ENCODE assay signal across 8 cellular contexts in genomic region chr9:129175825-129176633, GRCh38. TPM values are rescaled to one million over a fixed set of nuclear protein-coding genes. Genes with fewer than 3 reads are reported as not detected.
A peak's percentile ranks its signal among the peaks of the same experiment; 100 is the strongest.
DNase-seq lines count a peak whose midpoint lies in the region; ATAC-seq, FAIRE-seq and TF ChIP-seq lines count a peak whose summit lies in the region.

No MANE protein-coding gene starts in this region.

- no peak for TF ChIP-seq RAD21 in HepG2 (CRISPR knock-in tag; IDR thresholded peaks at IDR 0.05)

- peaks cover 12 to 49% of the 10 kb centered on the region in 2 experiments for H3K27me3 ChIP-seq in HepG2 (ENCODE audit: control insufficient read depth in 1 of 2, insufficient read depth in 2 of 2, low read length in 2 of 2)

- in situ Hi-C loops in HepG2 (cut with HindIII; ENCODE audit: extremely low pct_ligation_motif_present, low pct_unique_long_range_greater_than_20kb), result loop anchor here (5.0 to 10.0 kb wide), 3 partner anchors 34 to 439 kb away; no protein-coding TSS in a partner anchor

- H3K4me2 ChIP-seq in HepG2 (ENCODE audit: low read depth, low read length), result peak overlapping the region; percentile 94

- no peaks in the 10 kb centered on the region for H3K9me3 Mint-ChIP-seq in activated CD4-positive, alpha-beta T cell treated with anti-CD3 and anti-CD28 coated beads, Interleukin-2, amount 10 ng/mL, durations not matched to agents 7 days and 5 days

- TF ChIP-seq EP300 in HepG2 (IDR thresholded peaks at IDR 0.05; ENCODE audit: low read depth in 2 of 2, low read length in 2 of 2), result 0 out of 4 replicates have a peak, but pooled peaks of 1 of the 2 experiments have one; percentile 42
- TF ChIP-seq EP300 in HepG2 (CRISPR knock-in tag; IDR thresholded peaks at IDR 0.05; ENCODE audit: borderline replicate concordance), result no peak

- POLR2A ChIA-PET in activated CD4-positive, alpha-beta T cell treated with anti-CD3 and anti-CD28 coated beads, Interleukin-2, amount 10 ng/mL, durations not matched to agents 7 days and 5 days (lab: Charles Lee), result no interaction called here
- POLR2A ChIA-PET in HepG2 (lab: Yijun Ruan, JAX), result interaction anchor here (0.8 to 5.6 kb wide), 7 partner anchors 36 to 450 kb away, joined by 3 to 55 read pairs (median 11); partner anchors contain the start of gene NTMT1

- peak overlapping the region; percentile 78 for H3K9ac ChIP-seq in HepG2 (ENCODE audit: insufficient read depth, low read depth, low read length)

- BruUV-seq in HepG2 (replicated peaks; lab: Mats Ljungman, UMichigan), result no TSS peak

- H3K4me3 ChIP-seq in AG09309 (ENCODE audit: control insufficient read depth, low read depth, low read length) (peak overlapping the region; percentile 66), HepG2 (replicated peaks in 1 of 3; ENCODE audit: insufficient read depth in 1 of 3, low read depth in 2 of 3, low read length in 3 of 3) (peak overlapping the region; percentile 83 to 93 (median 90))

- intact Hi-C loops in HepG2 (cut with micrococcal nuclease; ENCODE audit: unreplicated experiment), result loop anchor here (5.0 to 10.0 kb wide), 4 partner anchors 34 to 449 kb away; partner anchors contain the start of genes C9orf50 and NTMT1

- H3K27ac ChIP-seq in HepG2 (ENCODE audit: extremely low read length, insufficient read depth, low read length), result peak overlapping the region; percentile 82

- FAIRE-seq in HepG2 (lab: Jason Lieb, UNC), result peak; percentile 84

- peaks cover 19% of the 10 kb centered on the region for H3K27me3 Mint-ChIP-seq in activated CD4-positive, alpha-beta T cell treated with anti-CD3 and anti-CD28 coated beads, Interleukin-2, amount 10 ng/mL, durations not matched to agents 7 days and 5 days

- ATAC-seq in HepG2, result peak; percentile 31

- no peaks in the 10 kb centered on the region for H3K36me3 Mint-ChIP-seq in activated CD4-positive, alpha-beta T cell treated with anti-CD3 and anti-CD28 coated beads, Interleukin-2, amount 10 ng/mL, durations not matched to agents 7 days and 5 days (ENCODE audit: low read depth)

- H3K79me2 ChIP-seq in HepG2 (ENCODE audit: insufficient read depth, low read length), result peaks cover 5% of the 10 kb centered on the region

- peaks cover 21% of the 10 kb centered on the region for H3K4me1 Mint-ChIP-seq in activated CD4-positive, alpha-beta T cell treated with anti-CD3 and anti-CD28 coated beads, Interleukin-2, amount 10 ng/mL, durations not matched to agents 7 days and 5 days

- CTCF ChIA-PET in activated CD4-positive, alpha-beta T cell treated with anti-CD3 and anti-CD28 coated beads, Interleukin-2, amount 10 ng/mL, durations not matched to agents 7 days and 5 days (lab: Charles Lee), result interaction anchor here (1.0 to 4.3 kb wide), 8 partner anchors 9 to 448 kb away, joined by 3 to 32 read pairs (median 10); partner anchors contain the start of gene NTMT1
- CTCF ChIA-PET in HepG2 (lab: Yijun Ruan, JAX; ENCODE audit: low intra/inter-chr PET ratio, low total read pairs), result no interaction called here

- H3K4me1 ChIP-seq in HepG2 (ENCODE audit: insufficient read depth, low read length), result peaks cover 55% of the 10 kb centered on the region

- H3K27ac Mint-ChIP-seq in activated CD4-positive, alpha-beta T cell treated with anti-CD3 and anti-CD28 coated beads, Interleukin-2, amount 10 ng/mL, durations not matched to agents 7 days and 5 days, result peak overlapping the region; percentile 83

- no peaks in the 10 kb centered on the region for H3K36me3 ChIP-seq in HepG2 (replicated peaks in 1 of 2; ENCODE audit: control insufficient read depth in 1 of 2, insufficient read depth in 2 of 2, low read length in 2 of 2)

- TF ChIP-seq POLR2A in GM18526 (IDR thresholded peaks at IDR 0.05; ENCODE audit: extremely low read depth, insufficient read length) (peak; percentile 37), HepG2 (IDR thresholded peaks at IDR 0.05; ENCODE audit: insufficient read depth in 1 of 2, low read depth in 2 of 2, low read length in 2 of 2) (no peak)

- H2AFZ ChIP-seq in HepG2 (ENCODE audit: low read length), result no peak overlapping the region

- 2% methylated on average over 31 of the region's 47 CpGs for WGBS in HepG2 (ENCODE audit: low lambda C conversion rate)

- DNase-seq in AG09309 (ENCODE audit: low read depth) (peak; percentile 72), NCI-H345 (lab: John Stamatoyannopoulos, UW) (peak; percentile 76), HepG2 (ENCODE audit: low spot score) (peak; percentile 89), cerebellar nuclear complex (lab: John Stamatoyannopoulos, UW) (no peak)
- peak; percentile 58 for DNase-seq in activated CD4-positive, alpha-beta T cell treated with anti-CD3 and anti-CD28 coated beads, Interleukin-2, amount 10 ng/mL, durations not matched to agents 7 days and 5 days
- peak; percentile 19 for DNase-seq in effector CD4-positive, alpha-beta T cell
- peak; percentile 27 for DNase-seq in stimulated activated CD4-positive, alpha-beta T cell treated with anti-CD3 and anti-CD28 coated beads, Interleukin-4, amount 100 ng/mL, for 1 hour

- peak overlapping the region; percentile 78 for H3K4me3 Mint-ChIP-seq in activated CD4-positive, alpha-beta T cell treated with anti-CD3 and anti-CD28 coated beads, Interleukin-2, amount 10 ng/mL, durations not matched to agents 7 days and 5 days

- peaks cover 3% of the 10 kb centered on the region; the same call in 1 of the 2 replicates for H4K20me1 ChIP-seq in HepG2 (ENCODE audit: insufficient read depth, low read length)

- H3K9me3 ChIP-seq in HepG2 (ENCODE audit: low read length), result no peaks in the 10 kb centered on the region

- TF ChIP-seq CTCF in AG09309 (IDR thresholded peaks at IDR 0.05; ENCODE audit: control insufficient read depth, insufficient read depth, low read depth, low read length, missing control alignments) (no peak), HepG2 (CRISPR knock-in tag; IDR thresholded peaks at IDR 0.05) (no peak)

TF ChIP-seq in HepG2, 621 proteins besides CTCF, POLR2A, EP300 and RAD21 (continues in another document):
- TF ChIP-seq MAFK (conservative IDR thresholded peaks at IDR 0.05 in 1 of 2, IDR thresholded peaks at IDR 0.05 in 1 of 2; ENCODE audit: low read length in 2 of 2) (no peak), IRF1 (CRISPR knock-in tag; IDR thresholded peaks at IDR 0.05; ENCODE audit: low read depth) (no peak), ATRX (CRISPR knock-in tag; IDR thresholded peaks at IDR 0.05; ENCODE audit: borderline replicate concordance) (no peak), FOXP4 (CRISPR knock-in tag; IDR thresholded peaks at IDR 0.05) (peak; percentile 64), ELF3 (CRISPR knock-in tag; IDR thresholded peaks at IDR 0.05) (peak; percentile 94), GABPB1 (CRISPR knock-in tag; IDR thresholded peaks at IDR 0.05) (peak; percentile 83), SOX13 (IDR thresholded peaks at IDR 0.05) (no peak), SOX13 (CRISPR knock-in tag; conservative IDR thresholded peaks at IDR 0.05 in 1 of 2, IDR thresholded peaks at IDR 0.05 in 1 of 2) (peak in 1 of 2 experiments; percentile 37; a peak in 1 of 4 replicates)

RNA-seq across cellular contexts. Expression of gene IER5L, which starts 2.0 kb away (rescaled TPM):
- total RNA-seq in activated CD4-positive, alpha-beta T cell treated with anti-CD3 and anti-CD28 coated beads, Interleukin-2, amount 10 ng/mL, durations not matched to agents 7 days and 5 days, result 1 to 10 TPM; 1.8 to 2.3 TPM
- 2.5 and 3.3 TPM in 2 replicates for total RNA-seq in HepG2 (2016; rRNA removed; fragmentation: Illumina TruSeq; extraction: Trizol)
- total RNA-seq in HepG2 (2016; cell fraction: cytosol; rRNA removed; fragmentation: Illumina TruSeq; extraction: Trizol; ENCODE audit: low read depth), result 2.4 and 2.5 TPM in 2 replicates
- 2.6 and 3.2 TPM in 2 replicates for total RNA-seq in HepG2 (2016; cell fraction: insoluble cytoplasmic fraction; rRNA removed; fragmentation: Illumina TruSeq; extraction: Trizol)
- 2.0 and 2.7 TPM in 2 replicates for total RNA-seq in HepG2 (2016; cell fraction: membrane; rRNA removed; fragmentation: Illumina TruSeq; extraction: Trizol)
- total RNA-seq in HepG2 (2016; cell fraction: nucleus; rRNA removed; fragmentation: Illumina TruSeq; extraction: Trizol), result 0.84 and 1.2 TPM in 2 replicates
- 1.8 and 3.6 TPM in 2 replicates for polyA plus RNA-seq in HepG2 (2011; rRNA removed)
- 2.1 and 3.1 TPM in 2 replicates for polyA plus RNA-seq in HepG2 (2011; cell fraction: cytosol; rRNA removed)
- 4.4 and 4.5 TPM in 2 replicates for polyA plus RNA-seq in HepG2 (2011; cell fraction: nucleus; rRNA removed)
- polyA plus RNA-seq in HepG2 (2012), result 1.5 and 2.6 TPM in 2 replicates
- polyA plus RNA-seq in HepG2 (2016; cell fraction: cytosol; fragmentation: Illumina TruSeq; extraction: Trizol; ENCODE audit: low read depth), result 0.59 and 0.61 TPM in 2 replicates
- 2.2 and 2.5 TPM in 2 replicates for polyA plus RNA-seq in HepG2 (2016; cell fraction: insoluble cytoplasmic fraction; fragmentation: Illumina TruSeq; extraction: Trizol; ENCODE audit: low read depth)
- 0.52 and 0.74 TPM in 2 replicates for polyA plus RNA-seq in HepG2 (2016; cell fraction: membrane; fragmentation: Illumina TruSeq; extraction: Trizol; ENCODE audit: low read depth)
- 1.3 and 2.1 TPM in 2 replicates for polyA plus RNA-seq in HepG2 (2016; cell fraction: nucleus; fragmentation: Illumina TruSeq; extraction: Trizol; ENCODE audit: insufficient read depth, low read depth)
- 5.5 and 12.0 TPM in 2 replicates for polyA minus RNA-seq in HepG2 (2011; rRNA and poly(A)+ RNA removed; ENCODE audit: low replicate concordance)
- polyA minus RNA-seq in HepG2 (2011; cell fraction: cytosol; rRNA and poly(A)+ RNA removed), result 5.6 and 6.2 TPM in 2 replicates
- 1.2 and 1.9 TPM in 2 replicates for polyA minus RNA-seq in HepG2 (2011; cell fraction: nucleus; rRNA and poly(A)+ RNA removed)

Comparison
In these comparisons a context has a peak if more than half of its experiments do, and no peak if none do; other contexts are left out.
1. DNase-seq: peak in AG09309 (single experiment), NCI-H345 (single experiment), activated CD4-positive, alpha-beta T cell treated with anti-CD3 and anti-CD28 coated beads, Interleukin-2, amount 10 ng/mL, durations not matched to agents 7 days and 5 days (single experiment), effector CD4-positive, alpha-beta T cell (single experiment), HepG2 (single experiment) and stimulated activated CD4-positive, alpha-beta T cell treated with anti-CD3 and anti-CD28 coated beads, Interleukin-4, amount 100 ng/mL, for 1 hour (single experiment); none in cerebellar nuclear complex (0 of 2).